Comparison of ENCODE assay signal across 8 cellular contexts in the genomic region with DNA sequence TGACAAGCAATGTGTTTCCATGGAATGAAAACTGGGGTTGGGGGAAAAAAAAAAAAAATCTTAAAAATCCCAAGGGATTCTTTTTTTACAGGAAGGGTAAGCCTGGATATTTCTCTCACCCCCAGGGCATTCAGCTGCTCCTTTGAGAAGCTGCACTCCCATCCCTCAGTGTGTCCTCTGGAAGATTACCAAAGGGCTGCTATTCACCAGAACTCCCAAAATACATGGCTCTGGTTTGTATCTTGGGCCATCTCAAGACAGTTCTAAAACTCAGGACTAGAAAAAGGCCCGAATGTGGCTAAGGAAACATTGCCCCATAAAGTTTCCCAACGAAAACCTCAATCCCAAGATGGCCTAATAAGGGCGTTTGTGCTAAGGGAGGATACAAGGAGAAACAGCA. TPM values are rescaled to one million over a fixed set of nuclear protein-coding genes. Genes with fewer than 3 reads are reported as not detected.
A peak's percentile ranks its signal among the peaks of the same experiment; 100 is the strongest.
DNase-seq lines count a peak whose midpoint lies in the region; ATAC-seq and TF ChIP-seq lines count a peak whose summit lies in the region.
"Not testable (repeated sequence)": the region's sequence is repeated elsewhere in the genome, so short reads cannot be mapped to it uniquely, and the experiment has no call there.

No MANE protein-coding gene starts in this region.

- not testable (repeated sequence) for H3K27me3 Mint-ChIP-seq in T-cell; activated T-helper 2 cell treated with anti-CD3 and anti-CD28 coated beads, Interferon-gamma antibody, Interleukin-2, Interleukin-4, amounts not matched to agents 10 μg/mL and 5 μg/mL and 100 μg/mL, durations not matched to agents 14 hours and 24 hours and 36 hours (ENCODE audit: low read depth); endodermal cell (ENCODE audit: insufficient read depth); mesothelial cell of epicardium (ENCODE audit: low read depth)

- H3K36me3 Mint-ChIP-seq in T-cell; endodermal cell (ENCODE audit: low read depth); mesothelial cell of epicardium: not testable (repeated sequence)
- peaks cover 18% of the 10 kb centered on the region for H3K36me3 Mint-ChIP-seq in activated T-helper 2 cell treated with anti-CD3 and anti-CD28 coated beads, Interferon-gamma antibody, Interleukin-2, Interleukin-4, amounts not matched to agents 10 μg/mL and 5 μg/mL and 100 μg/mL, durations not matched to agents 14 hours and 24 hours and 36 hours (ENCODE audit: low read depth)

- not testable (repeated sequence) for DNase-seq in BE2C; GM12865 (ENCODE audit: low read depth); LNCaP clone FGC (ENCODE audit: low read depth); T-cell; activated T-helper 2 cell treated with anti-CD3 and anti-CD28 coated beads, Interferon-gamma antibody, Interleukin-2, Interleukin-4, amounts not matched to agents 10 μg/mL and 5 μg/mL and 100 μg/mL, durations not matched to agents 14 hours and 24 hours and 36 hours (ENCODE audit: low spot score); endodermal cell; mesothelial cell of epicardium (ENCODE audit: low spot score in 2 of 2, unreplicated experiment in 2 of 2); sigmoid colon

- CTCF ChIA-PET in T-cell (lab: Charles Lee) = not testable (repeated sequence)

- intact Hi-C loops in activated T-helper 2 cell treated with anti-CD3 and anti-CD28 coated beads, Interferon-gamma antibody, Interleukin-2, Interleukin-4, amounts not matched to agents 10 μg/mL and 5 μg/mL and 100 μg/mL, durations not matched to agents 14 hours and 24 hours and 36 hours (cut with micrococcal nuclease); sigmoid colon (cut with DNase I): not testable (repeated sequence)

- peak overlapping the region; percentile 75 for H3K9ac ChIP-seq in endodermal cell (ENCODE audit: extremely low read depth, low read length, poor library complexity, severe bottlenecking)

- not testable (repeated sequence) for H3K9me3 ChIP-seq in BE2C; endodermal cell (ENCODE audit: control insufficient read depth, low read length); sigmoid colon

- not testable (repeated sequence) for H3K36me3 ChIP-seq in BE2C; endodermal cell (ENCODE audit: control insufficient read depth, insufficient read depth, low read length); sigmoid colon

- not testable (repeated sequence) for TF ChIP-seq POLR2A in sigmoid colon (IDR thresholded peaks at IDR 0.05)

- H3K4me3 Mint-ChIP-seq in T-cell = peak overlapping the region; percentile 34 to 90 (median 45)
- H3K4me3 Mint-ChIP-seq in activated T-helper 2 cell treated with anti-CD3 and anti-CD28 coated beads, Interferon-gamma antibody, Interleukin-2, Interleukin-4, amounts not matched to agents 10 μg/mL and 5 μg/mL and 100 μg/mL, durations not matched to agents 14 hours and 24 hours and 36 hours (ENCODE audit: low read depth) = peak overlapping the region; percentile 70
- H3K4me3 Mint-ChIP-seq in endodermal cell = peak overlapping the region; percentile 93
- H3K4me3 Mint-ChIP-seq in mesothelial cell of epicardium = peak overlapping the region; percentile 95

- ATAC-seq in T-cell (replicated peaks in 1 of 4) = not testable (repeated sequence)

- not testable (repeated sequence) for TF ChIP-seq CTCF in BE2C (IDR thresholded peaks at IDR 0.05; ENCODE audit: low read depth, low read length); GM12865 (IDR thresholded peaks at IDR 0.05; ENCODE audit: insufficient read depth, low read depth, low read length, missing control alignments); LNCaP clone FGC (IDR thresholded peaks at IDR 0.05; ENCODE audit: control insufficient read depth, extremely low read depth, insufficient read depth); endodermal cell (conservative IDR thresholded peaks at IDR 0.05); mesothelial cell of epicardium (IDR thresholded peaks at IDR 0.05; ENCODE audit: unreplicated experiment); sigmoid colon (IDR thresholded peaks at IDR 0.05)

- H3K4me3 ChIP-seq in BE2C (ENCODE audit: low read depth, low read length) (peak overlapping the region; percentile 64), GM12865 (ENCODE audit: low read depth, low read length) (peak overlapping the region; percentile 65; the same call in 1 of the 2 replicates), LNCaP clone FGC (ENCODE audit: low read depth, low read length) (peak overlapping the region; percentile 72), endodermal cell (ENCODE audit: low read length) (peak overlapping the region; percentile 84), sigmoid colon (peak overlapping the region in 1 of 4 donors; percentile 58)

- WGBS in endodermal cell (ENCODE audit: insufficient coverage in 1 of 2, insufficient read length in 1 of 2), 2 experiments = no CpG with 5 or more reads among the region's 3 CpGs
- 52 to 66% methylated on average over 2 of the region's 3 CpGs for WGBS in sigmoid colon, 2 donors

- H3K27ac ChIP-seq in endodermal cell (ENCODE audit: low read depth, low read length) = not testable (repeated sequence)
- peak overlapping the region in 3 of 4 donors; percentile 73 to 83 (median 79) for H3K27ac ChIP-seq in sigmoid colon

- not testable (repeated sequence) for H3K4me1 ChIP-seq in BE2C; endodermal cell (ENCODE audit: control insufficient read depth, insufficient read depth, low read length)
- H3K4me1 ChIP-seq in sigmoid colon = peaks cover 0 to 12% (median 3%) of the 10 kb centered on the region in 4 donors

- not testable (repeated sequence) for H3K27ac Mint-ChIP-seq in T-cell; activated T-helper 2 cell treated with anti-CD3 and anti-CD28 coated beads, Interferon-gamma antibody, Interleukin-2, Interleukin-4, amounts not matched to agents 10 μg/mL and 5 μg/mL and 100 μg/mL, durations not matched to agents 14 hours and 24 hours and 36 hours; endodermal cell; mesothelial cell of epicardium

- H3K27me3 ChIP-seq in BE2C; endodermal cell (ENCODE audit: control insufficient read depth, insufficient read depth, low read length, poor library complexity, severe bottlenecking); sigmoid colon: not testable (repeated sequence)

- TF ChIP-seq EP300 in sigmoid colon (IDR thresholded peaks at IDR 0.05) = not testable (repeated sequence)

- H3K4me1 Mint-ChIP-seq in T-cell = peaks cover 19 to 28% (median 28%) of the 10 kb centered on the region in 3 donors
- H3K4me1 Mint-ChIP-seq in activated T-helper 2 cell treated with anti-CD3 and anti-CD28 coated beads, Interferon-gamma antibody, Interleukin-2, Interleukin-4, amounts not matched to agents 10 μg/mL and 5 μg/mL and 100 μg/mL, durations not matched to agents 14 hours and 24 hours and 36 hours (ENCODE audit: low read depth) = peaks cover 16% of the 10 kb centered on the region
- H3K4me1 Mint-ChIP-seq in endodermal cell = peaks cover 19% of the 10 kb centered on the region
- not testable (repeated sequence) for H3K4me1 Mint-ChIP-seq in mesothelial cell of epicardium

- not testable (repeated sequence) for H3K9me3 Mint-ChIP-seq in T-cell; activated T-helper 2 cell treated with anti-CD3 and anti-CD28 coated beads, Interferon-gamma antibody, Interleukin-2, Interleukin-4, amounts not matched to agents 10 μg/mL and 5 μg/mL and 100 μg/mL, durations not matched to agents 14 hours and 24 hours and 36 hours; endodermal cell; mesothelial cell of epicardium

- POLR2A ChIA-PET in T-cell (lab: Charles Lee) = not testable (repeated sequence)

RNA-seq across cellular contexts. Expression of gene ZNF519, which starts 1.4 kb away (rescaled TPM):
- 1.7 TPM for polyA plus RNA-seq in BE2C (2012; ENCODE audit: insufficient read depth, insufficient read length, low read depth)
- 10 to 100 TPM in 3 of 5 donors, 1 to 10 TPM in 2; 6.1 to 12.3 (median 10.4) TPM for total RNA-seq in T-cell
- total RNA-seq in activated T-helper 2 cell treated with anti-CD3 and anti-CD28 coated beads, Interferon-gamma antibody, Interleukin-2, Interleukin-4, amounts not matched to agents 10 μg/mL and 5 μg/mL and 100 μg/mL, durations not matched to agents 14 hours and 24 hours and 36 hours = 21.3 and 24.2 TPM in 2 replicates
- total RNA-seq in endodermal cell = 10 to 100 TPM; 24.6 to 31.9 TPM
- polyA plus RNA-seq in endodermal cell (2013, experiment 1 of 2) = 25.4 TPM
- polyA plus RNA-seq in endodermal cell (2013, experiment 2 of 2) = 29.5 TPM
- total RNA-seq in mesothelial cell of epicardium = 19.6 to 24.0 TPM (median 22.4 TPM) in 3 replicates
- 10 to 100 TPM; 11.8 to 46.0 (median 21.4) TPM for total RNA-seq in sigmoid colon
- polyA plus RNA-seq in sigmoid colon = 1 to 10 TPM in 1 of 3 donors, under 1 TPM in 1, not detected in 1; under 0.01 to 2.3 TPM

Comparison
In these comparisons a context has a peak if more than half of its experiments do, and no peak if none do; other contexts are left out.
1. H3K4me3 Mint-ChIP-seq: peak in every context shown above with its lines; median percentile 95 in mesothelial cell of epicardium; 93 in endodermal cell; 70 in activated T-helper 2 cell treated with anti-CD3 and anti-CD28 coated beads, Interferon-gamma antibody, Interleukin-2, Interleukin-4, amounts not matched to agents 10 μg/mL and 5 μg/mL and 100 μg/mL, durations not matched to agents 14 hours and 24 hours and 36 hours; 45 in T-cell.